8 cellular contexts compared by ENCODE assay signal in the genomic region with DNA sequence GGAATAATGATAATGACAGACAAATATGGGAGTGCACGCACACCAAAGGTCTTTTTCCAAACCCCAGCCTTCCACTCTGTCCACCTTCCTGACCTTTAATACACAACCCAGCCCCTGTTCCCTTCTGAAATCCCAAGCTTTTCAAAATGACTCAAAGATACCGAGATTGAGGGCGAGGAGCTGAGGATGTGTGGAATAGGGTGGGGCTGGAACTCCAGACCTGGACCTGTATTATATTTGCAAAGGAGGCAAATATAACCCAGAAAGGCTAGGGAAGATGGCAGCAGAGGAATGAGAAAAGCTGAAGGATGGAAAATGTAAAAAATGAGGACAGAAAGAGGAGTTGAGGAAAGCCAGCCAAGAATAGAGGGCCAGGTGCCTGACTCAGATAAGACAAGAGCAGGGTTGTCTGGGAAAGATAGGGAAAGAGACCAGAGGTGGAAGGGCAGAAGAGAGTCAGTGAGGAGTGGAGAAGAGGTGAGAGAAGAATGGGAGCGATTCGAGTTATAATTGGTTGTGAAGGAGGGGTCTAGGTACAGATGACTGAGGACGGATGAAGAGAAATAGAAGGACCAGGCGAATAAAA. TPM values are rescaled to one million over a fixed set of nuclear protein-coding genes. Genes with fewer than 3 reads are reported as not detected.
DNase-seq lines count a peak whose midpoint lies in the region; ATAC-seq and TF ChIP-seq lines count a peak whose summit lies in the region.

No MANE protein-coding gene starts in this region.

- no peak for DNase-seq in activated CD4-positive, alpha-beta T cell treated with anti-CD3 and anti-CD28 coated beads for 36 hours
- DNase-seq in activated CD4-positive, alpha-beta T cell treated with anti-CD3 and anti-CD28 coated beads, Interleukin-2, amount 50 U/mL, for 48 hours = no peak
- DNase-seq in T-helper 17 cell (no peak), fibroblast of villous mesenchyme (ENCODE audit: low read depth) (peak; percentile 12), GM19240 (ENCODE audit: insufficient read length, low spot score) (no peak), NCI-H1436 (lab: John Stamatoyannopoulos, UW) (no peak)
- no peak for DNase-seq in stimulated activated effector memory CD8-positive, alpha-beta T cell treated with anti-CD3 and anti-CD28 coated beads, Interleukin-12 subunit alpha, Interleukin-12 subunit beta, amount 100 ng/mL, for 72 hours (ENCODE audit: low spot score in 2 of 2)

- no peaks in the 10 kb centered on the region for H3K9me3 ChIP-seq in T-helper 17 cell (ENCODE audit: control insufficient read depth, low read length, poor library complexity, severe bottlenecking)

- H3K4me3 ChIP-seq in fibroblast of villous mesenchyme (ENCODE audit: low read depth, low read length) = peak overlapping the region; percentile 87

- peaks cover 33% of the 10 kb centered on the region for H3K27me3 Mint-ChIP-seq in activated CD4-positive, alpha-beta T cell treated with anti-CD3 and anti-CD28 coated beads for 36 hours
- H3K27me3 Mint-ChIP-seq in T-helper 17 cell = peaks cover 52% of the 10 kb centered on the region

- H3K36me3 Mint-ChIP-seq in activated CD4-positive, alpha-beta T cell treated with anti-CD3 and anti-CD28 coated beads for 36 hours (ENCODE audit: low read depth) = peaks cover 6% of the 10 kb centered on the region
- peaks cover 11% of the 10 kb centered on the region for H3K36me3 Mint-ChIP-seq in T-helper 17 cell (ENCODE audit: low read depth)
- peaks cover 39% of the 10 kb centered on the region for H3K36me3 Mint-ChIP-seq in stimulated activated effector memory CD8-positive, alpha-beta T cell treated with anti-CD3 and anti-CD28 coated beads, Interleukin-12 subunit alpha, Interleukin-12 subunit beta, amount 100 ng/mL, for 72 hours

- CTCF ChIA-PET in activated CD4-positive, alpha-beta T cell treated with anti-CD3 and anti-CD28 coated beads for 36 hours (lab: Charles Lee) = interaction anchor here (0.8 to 2.6 kb wide), 8 partner anchors 10 to 126 kb away, joined by 4 to 19 read pairs (median 8); partner anchors contain the start of gene MLF2

- peak overlapping the region; percentile 63 for H3K4me3 Mint-ChIP-seq in activated CD4-positive, alpha-beta T cell treated with anti-CD3 and anti-CD28 coated beads for 36 hours
- H3K4me3 Mint-ChIP-seq in T-helper 17 cell = peak overlapping the region; percentile 93
- peak overlapping the region; percentile 88 for H3K4me3 Mint-ChIP-seq in stimulated activated effector memory CD8-positive, alpha-beta T cell treated with anti-CD3 and anti-CD28 coated beads, Interleukin-12 subunit alpha, Interleukin-12 subunit beta, amount 100 ng/mL, for 72 hours

- no peak for ATAC-seq in activated CD4-positive, alpha-beta T cell treated with anti-CD3 and anti-CD28 coated beads for 36 hours
- ATAC-seq in T-helper 17 cell (no peak), GM21381 (IDR thresholded peaks at IDR 0.05; ENCODE audit: unreplicated experiment) (no peak)
- no peak for ATAC-seq in stimulated activated effector memory CD8-positive, alpha-beta T cell treated with anti-CD3 and anti-CD28 coated beads, Interleukin-12 subunit alpha, Interleukin-12 subunit beta, amount 100 ng/mL, for 72 hours

- H3K9me3 Mint-ChIP-seq in activated CD4-positive, alpha-beta T cell treated with anti-CD3 and anti-CD28 coated beads for 36 hours (ENCODE audit: low read depth) = no peaks in the 10 kb centered on the region
- no peaks in the 10 kb centered on the region for H3K9me3 Mint-ChIP-seq in stimulated activated effector memory CD8-positive, alpha-beta T cell treated with anti-CD3 and anti-CD28 coated beads, Interleukin-12 subunit alpha, Interleukin-12 subunit beta, amount 100 ng/mL, for 72 hours

- POLR2A ChIA-PET in activated CD4-positive, alpha-beta T cell treated with anti-CD3 and anti-CD28 coated beads for 36 hours (lab: Charles Lee) = interaction anchor here (1.3 kb wide), 1 partner anchor 12 kb away, joined by 4 read pairs; the partner anchor contains the start of gene MLF2

- H3K4me1 Mint-ChIP-seq in activated CD4-positive, alpha-beta T cell treated with anti-CD3 and anti-CD28 coated beads for 36 hours = peaks cover 33% of the 10 kb centered on the region
- H3K4me1 Mint-ChIP-seq in T-helper 17 cell = peaks cover 28% of the 10 kb centered on the region
- peaks cover 51% of the 10 kb centered on the region for H3K4me1 Mint-ChIP-seq in stimulated activated effector memory CD8-positive, alpha-beta T cell treated with anti-CD3 and anti-CD28 coated beads, Interleukin-12 subunit alpha, Interleukin-12 subunit beta, amount 100 ng/mL, for 72 hours

- peak overlapping the region; percentile 8 for H3K27ac Mint-ChIP-seq in activated CD4-positive, alpha-beta T cell treated with anti-CD3 and anti-CD28 coated beads for 36 hours
- peak overlapping the region; percentile 60 for H3K27ac Mint-ChIP-seq in T-helper 17 cell
- peak overlapping the region; percentile 20 for H3K27ac Mint-ChIP-seq in stimulated activated effector memory CD8-positive, alpha-beta T cell treated with anti-CD3 and anti-CD28 coated beads, Interleukin-12 subunit alpha, Interleukin-12 subunit beta, amount 100 ng/mL, for 72 hours

- intact Hi-C loops in activated CD4-positive, alpha-beta T cell treated with anti-CD3 and anti-CD28 coated beads for 36 hours (cut with DNase I, micrococcal nuclease) = loop anchor here in 1 of 2 experiments (2.0 kb wide), 1 partner anchor 14 kb away; no protein-coding TSS in a partner anchor

- no peak for TF ChIP-seq CTCF in fibroblast of villous mesenchyme (IDR thresholded peaks at IDR 0.05; ENCODE audit: insufficient read depth, low read depth, low read length)

RNA-seq across cellular contexts. Expression of gene PTMS, which starts 1.0 kb away (rescaled TPM):
- 100 to 1,000 TPM in 1 of 2 experiments, 10 to 100 TPM in 1; 62.2 to 105 TPM for total RNA-seq in activated CD4-positive, alpha-beta T cell treated with anti-CD3 and anti-CD28 coated beads for 36 hours
- total RNA-seq in T-helper 17 cell = 10 to 100 TPM in 1 of 2 donors, 1 to 10 TPM in 1; 7.0 to 12.0 TPM
- 150 and 167 TPM in 2 replicates for total RNA-seq in fibroblast of villous mesenchyme

RNA-seq across cellular contexts. Expression of gene LAG3, which starts 7.2 kb away (rescaled TPM):
- total RNA-seq in activated CD4-positive, alpha-beta T cell treated with anti-CD3 and anti-CD28 coated beads for 36 hours = 10 to 100 TPM; 88.2 to 93.9 TPM
- 1 to 10 TPM; 3.8 to 4.6 TPM for total RNA-seq in T-helper 17 cell
- 0.43 and 0.64 TPM in 2 replicates for total RNA-seq in fibroblast of villous mesenchyme

RNA-seq across cellular contexts. Expression of gene MLF2, which starts 12.2 kb away (rescaled TPM):
- 100 to 1,000 TPM; 142 to 144 TPM for total RNA-seq in activated CD4-positive, alpha-beta T cell treated with anti-CD3 and anti-CD28 coated beads for 36 hours
- total RNA-seq in T-helper 17 cell (100 to 1,000 TPM; 104 to 108 TPM), fibroblast of villous mesenchyme (160 and 229 TPM in 2 replicates)

RNA-seq across cellular contexts. Expression of gene CD4, which starts 24.2 kb away (rescaled TPM):
- 100 to 1,000 TPM; 206 to 211 TPM for total RNA-seq in activated CD4-positive, alpha-beta T cell treated with anti-CD3 and anti-CD28 coated beads for 36 hours
- total RNA-seq in T-helper 17 cell = 100 to 1,000 TPM; 187 to 205 TPM
- total RNA-seq in fibroblast of villous mesenchyme = 1.7 and 1.9 TPM in 2 replicates

RNA-seq across cellular contexts. Expression of gene COPS7A, which starts 41.3 kb away (rescaled TPM):
- total RNA-seq in activated CD4-positive, alpha-beta T cell treated with anti-CD3 and anti-CD28 coated beads for 36 hours = 10 to 100 TPM; 38.3 to 41.6 TPM
- total RNA-seq in T-helper 17 cell (10 to 100 TPM; 13.9 to 17.9 TPM), fibroblast of villous mesenchyme (71.8 and 79.9 TPM in 2 replicates)

Comparison
In these comparisons a context has a peak if more than half of its experiments do, and no peak if none do; other contexts are left out.
1. H3K27ac Mint-ChIP-seq: peak in every context shown above with its lines; median percentile 60 in T-helper 17 cell; 20 in stimulated activated effector memory CD8-positive, alpha-beta T cell treated with anti-CD3 and anti-CD28 coated beads, Interleukin-12 subunit alpha, Interleukin-12 subunit beta, amount 100 ng/mL, for 72 hours; 8 in activated CD4-positive, alpha-beta T cell treated with anti-CD3 and anti-CD28 coated beads for 36 hours.
2. RNA of gene PTMS, which starts 1.0 kb away (total RNA-seq): 150 to 167 TPM in fibroblast of villous mesenchyme and 62.2 to 105 TPM in activated CD4-positive, alpha-beta T cell treated with anti-CD3 and anti-CD28 coated beads for 36 hours; 7.0 to 12.0 TPM in T-helper 17 cell; every median in the first group is over 4 times any median in the second.
3. RNA of gene LAG3, which starts 7.2 kb away (total RNA-seq): 88.2 to 93.9 TPM in activated CD4-positive, alpha-beta T cell treated with anti-CD3 and anti-CD28 coated beads for 36 hours; 3.8 to 4.6 TPM in T-helper 17 cell and 0.43 to 0.64 TPM in fibroblast of villous mesenchyme; every median in the first group is over 10 times any median in the second.
4. Peak in every context shown above with its lines, with median percentiles within 50 percentile points of each other: H3K4me3 Mint-ChIP-seq.